1 cellular context compared by ENCODE assay signal in genomic region chr1:17258758-17259130, GRCh38.
TF ChIP-seq lines count a peak whose summit lies in the region.

No MANE protein-coding gene starts in this region.

TF ChIP-seq in GM23338, 12 proteins besides CTCF, POLR2A, EP300 and RAD21:
- TF ChIP-seq EZH2phosphoT487 (IDR thresholded peaks at IDR 0.05; ENCODE audit: unreplicated experiment) (no peak), NANOG (IDR thresholded peaks at IDR 0.05; ENCODE audit: borderline replicate concordance) (no peak), REST (IDR thresholded peaks at IDR 0.05; ENCODE audit: unreplicated experiment) (no peak), JUNB (IDR thresholded peaks at IDR 0.05; ENCODE audit: unreplicated experiment) (no peak), ZNF331 (CRISPR knock-in tag; IDR thresholded peaks at IDR 0.05; ENCODE audit: low read depth) (no peak), CREB1 (CRISPR knock-in tag; IDR thresholded peaks at IDR 0.05; ENCODE audit: low read depth) (no peak), EZH2 (IDR thresholded peaks at IDR 0.05; ENCODE audit: low read depth, unreplicated experiment) (no peak), ZNF462 (CRISPR knock-in tag; IDR thresholded peaks at IDR 0.05) (no peak), STAT1 (IDR thresholded peaks at IDR 0.05; ENCODE audit: unreplicated experiment) (no peak), ETS1 (IDR thresholded peaks at IDR 0.05) (no peak)
